Comparison of ENCODE assay signal across 22 cellular contexts in the genomic region with DNA sequence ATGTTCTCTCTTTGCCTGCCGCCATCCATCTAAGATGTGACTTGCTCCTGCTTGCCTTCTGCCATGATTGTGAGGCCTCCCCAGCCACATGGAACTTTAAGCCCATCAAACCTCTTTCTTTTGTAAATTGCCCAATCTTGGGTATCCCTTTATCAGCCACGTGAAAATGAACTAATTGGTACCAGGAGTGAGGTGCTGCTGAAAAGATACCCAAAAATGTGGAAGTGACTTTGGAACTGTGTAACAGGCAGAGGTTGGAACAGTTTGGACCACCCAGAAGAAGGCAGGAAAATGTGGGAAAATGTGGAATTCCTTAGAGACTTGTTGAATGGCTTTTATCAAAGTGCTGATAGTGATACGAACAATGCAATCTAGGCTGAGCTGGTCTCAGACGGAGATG.
DNase-seq lines count a peak whose midpoint lies in the region; ATAC-seq, FAIRE-seq and TF ChIP-seq lines count a peak whose summit lies in the region.
"Had no signal": no experiment of that assay in that cellular context is flagged by ENCODE, and none has a peak within 500 bp of the region (broad histone marks: within the 10 kb centered on the region; RNA-seq: fewer than 3 reads in every experiment).

No MANE protein-coding gene starts in this region.

- no TSS peak for BruUV-seq in K562 (replicated peaks; lab: Mats Ljungman, UMichigan)

- intact Hi-C loops in K562 (cut with micrococcal nuclease): no loop called here
- intact Hi-C loops in CD4-positive, alpha-beta T cell (cut with DNase I, micrococcal nuclease): no loop called here

- no peak for TF ChIP-seq EP300 in K562 (IDR thresholded peaks at IDR 0.05; ENCODE audit: low read length)

- no peak overlapping the region for H3K18ac ChIP-seq in mesendoderm (ENCODE audit: low read length)

- in situ Hi-C loops in K562 (cut with MboI): no loop called here

- H3K56ac ChIP-seq in mesendoderm (ENCODE audit: low read length): no peak overlapping the region

- H3K4me3 Mint-ChIP-seq in CD4-positive, alpha-beta T cell: no peak overlapping the region
- H3K4me3 Mint-ChIP-seq: CD14-positive monocyte; CD4-positive, CD25-positive, alpha-beta regulatory T cell; CD8-positive, alpha-beta T cell had no signal

- POLR2A ChIA-PET in K562 (lab: Yijun Ruan, JAX): no interaction called here
- POLR2A ChIA-PET in CD4-positive, alpha-beta T cell (lab: Charles Lee): no interaction called here

- H3K27ac Mint-ChIP-seq in CD4-positive, alpha-beta T cell: no peak overlapping the region
- H3K27ac Mint-ChIP-seq: CD14-positive monocyte; CD4-positive, CD25-positive, alpha-beta regulatory T cell; CD8-positive, alpha-beta T cell had no signal

- no peak overlapping the region for H4K8ac ChIP-seq in mesendoderm (ENCODE audit: low read depth, low read length)

- H3K9me3 Mint-ChIP-seq in CD4-positive, alpha-beta T cell: peaks cover 19% of the 10 kb centered on the region

- H2AFZ ChIP-seq in K562 (ENCODE audit: low read depth, low read length): no peak overlapping the region

- ATAC-seq in K562 (no peak), GM21576 (IDR thresholded peaks at IDR 0.05; ENCODE audit: unreplicated experiment) (no peak)
- ATAC-seq in CD4-positive, alpha-beta T cell (ENCODE audit: poor library complexity): no peak
- ATAC-seq: CD8-positive, alpha-beta T cell had no signal

- no peaks in the 10 kb centered on the region for H3K79me2 ChIP-seq in K562 (ENCODE audit: control insufficient read depth, insufficient read depth, low read length)
- H3K79me2 ChIP-seq in mesendoderm (ENCODE audit: control insufficient read depth, insufficient read depth, low read length): no peaks in the 10 kb centered on the region

- no peaks in the 10 kb centered on the region for H3K9me3 ChIP-seq in K562 (replicated peaks; ENCODE audit: control insufficient read depth, insufficient read depth, low read depth, low read length)
- no peaks in the 10 kb centered on the region for H3K9me3 ChIP-seq in CD4-positive, alpha-beta T cell (ENCODE audit: control insufficient read depth, low read length)
- H3K9me3 ChIP-seq: Caco-2 had no signal

- no peak overlapping the region for H2BK15ac ChIP-seq in mesendoderm (replicated peaks; ENCODE audit: low read depth)

- 6% methylated on average over 4 of the region's 4 CpGs for WGBS in K562 (ENCODE audit: insufficient coverage, low coverage, missing lambda C conversion rate)
- no CpG with 5 or more reads among the region's 4 CpGs for WGBS in mesendoderm (ENCODE audit: extremely low coverage, insufficient coverage, low lambda C conversion rate)

- H3K27me3 ChIP-seq in K562 (ENCODE audit: control insufficient read depth in 2 of 2, insufficient read depth in 2 of 2, low read length in 2 of 2): no peaks in the 10 kb centered on the region
- no peaks in the 10 kb centered on the region for H3K27me3 ChIP-seq in mesendoderm (ENCODE audit: insufficient read depth, low read length, poor library complexity)
- H3K27me3 ChIP-seq in CD4-positive, alpha-beta T cell (ENCODE audit: control insufficient read depth, insufficient read depth, low read length): no peaks in the 10 kb centered on the region
- H3K27me3 ChIP-seq: BE2C, BLaER1 had no signal

- no peak overlapping the region for H4K5ac ChIP-seq in mesendoderm (ENCODE audit: low read length)

- no peak overlapping the region for H2BK120ac ChIP-seq in mesendoderm (ENCODE audit: low read depth, low read length)

- CTCF ChIA-PET in K562 (lab: Yijun Ruan, JAX; ENCODE audit: low intra/inter-chr PET ratio): no interaction called here
- CTCF ChIA-PET in CD4-positive, alpha-beta T cell (lab: Charles Lee): no interaction called here

- H2BK5ac ChIP-seq in mesendoderm (ENCODE audit: low read length): no peak overlapping the region

- no peaks in the 10 kb centered on the region for H3K27me3 Mint-ChIP-seq in CD4-positive, alpha-beta T cell
- H3K27me3 Mint-ChIP-seq: CD4-positive, CD25-positive, alpha-beta regulatory T cell had no signal

- H3K4me2 ChIP-seq in K562 (ENCODE audit: insufficient read depth, low read length) (no peak overlapping the region), mesendoderm (ENCODE audit: low read length) (no peak overlapping the region)
- H3K4me2 ChIP-seq: BLaER1 had no signal

- TF ChIP-seq CTCF in K562 (IDR thresholded peaks at IDR 0.05 in 2 of 3, conservative IDR thresholded peaks at IDR 0.05 in 1 of 3; ENCODE audit: insufficient read depth in 2 of 3, low read depth in 1 of 3, low read length in 3 of 3): no peak
- no peak for TF ChIP-seq CTCF in CD4-positive, alpha-beta T cell (IDR thresholded peaks at IDR 0.05)

- H3K79me1 ChIP-seq in mesendoderm (ENCODE audit: low read length): no peaks in the 10 kb centered on the region

- H3K27ac ChIP-seq in K562 (ENCODE audit: extremely low read depth, low read depth, low read length) (no peak overlapping the region), mesendoderm (ENCODE audit: low read depth, low read length) (no peak overlapping the region)
- H3K27ac ChIP-seq in CD4-positive, alpha-beta T cell (ENCODE audit: low read depth, low read length): no peak overlapping the region
- H3K27ac ChIP-seq: BLaER1 had no signal

- no peak for TF ChIP-seq POLR2A in K562 (conservative IDR thresholded peaks at IDR 0.05)

- H3K4me1 Mint-ChIP-seq in CD4-positive, alpha-beta T cell (ENCODE audit: low read depth): no peaks in the 10 kb centered on the region
- H3K4me1 Mint-ChIP-seq: CD14-positive monocyte; CD4-positive, CD25-positive, alpha-beta regulatory T cell had no signal

- H3K4me3 ChIP-seq in K562: no peak overlapping the region
- no peak overlapping the region for H3K4me3 ChIP-seq in mesendoderm (ENCODE audit: low read length)
- H3K4me3 ChIP-seq: BLaER1 had no signal

- TF ChIP-seq RAD21 in K562 (CRISPR knock-in tag; conservative IDR thresholded peaks at IDR 0.05 in 1 of 2, IDR thresholded peaks at IDR 0.05 in 1 of 2): no peak

- no peak for FAIRE-seq in K562 (lab: Jason Lieb, UNC)
- FAIRE-seq: A204.1, D721Med, G401.6, GM12891, GM19239 had no signal

- H3K36me3 ChIP-seq in K562 (ENCODE audit: control insufficient read depth, insufficient read depth, low read length): no peaks in the 10 kb centered on the region
- no peaks in the 10 kb centered on the region for H3K36me3 ChIP-seq in mesendoderm (ENCODE audit: control insufficient read depth, insufficient read depth, low read length)
- H3K36me3 ChIP-seq: BE2C, BLaER1 had no signal

- H4K20me1 ChIP-seq in K562 (replicated peaks; ENCODE audit: control insufficient read depth, insufficient read depth, low read length): no peaks in the 10 kb centered on the region
- H4K20me1 ChIP-seq: BLaER1 had no signal

- no peaks in the 10 kb centered on the region for H3K4me1 ChIP-seq in K562 (replicated peaks in 1 of 2; ENCODE audit: control insufficient read depth in 2 of 2, insufficient read depth in 2 of 2, low read length in 2 of 2)
- H3K4me1 ChIP-seq in mesendoderm (ENCODE audit: control insufficient read depth, low read depth, low read length): no peaks in the 10 kb centered on the region
- H3K4me1 ChIP-seq: BLaER1, Caco-2 had no signal

- H3K9me1 ChIP-seq in K562 (ENCODE audit: control insufficient read depth, insufficient read depth, low read length): no peaks in the 10 kb centered on the region

- H2AK5ac ChIP-seq in mesendoderm (ENCODE audit: low read length): no peak overlapping the region

- H3K9ac ChIP-seq in K562 (ENCODE audit: insufficient read depth in 1 of 2, low read depth in 2 of 2, low read length in 2 of 2) (no peak overlapping the region), mesendoderm (ENCODE audit: low read length) (no peak overlapping the region)
- H3K9ac ChIP-seq: BLaER1 had no signal

- no peak for DNase-seq in K562 (ENCODE audit: extremely low read depth in 1 of 4, low spot score in 3 of 4)
- peak; percentile 68 for DNase-seq in mesendoderm
- no peak for DNase-seq in CD4-positive, alpha-beta T cell
- no peak for DNase-seq in NCI-H2107 (lab: John Stamatoyannopoulos, UW)
- DNase-seq: 8988T; ACHN; BE2C; C1 segment of cervical spinal cord; Caco-2; Calu3; CD4-positive, CD25-positive, alpha-beta regulatory T cell; CD8-positive, alpha-beta T cell; DMS79 treated with DMSO at 0.1 percent for 48 hours; GF-D8 had no signal

- H3K23ac ChIP-seq in mesendoderm (ENCODE audit: low read length): no peak overlapping the region

- H3K4ac ChIP-seq in mesendoderm (ENCODE audit: low read depth, low read length): no peak overlapping the region

- H3K36me3 Mint-ChIP-seq in CD4-positive, alpha-beta T cell (ENCODE audit: low read depth): no peaks in the 10 kb centered on the region
- H3K36me3 Mint-ChIP-seq: CD14-positive monocyte; CD4-positive, CD25-positive, alpha-beta regulatory T cell; CD8-positive, alpha-beta T cell had no signal

TF ChIP-seq in K562, 482 proteins besides CTCF, POLR2A, EP300 and RAD21:
- peak; percentile 72 for TF ChIP-seq ZNF707 (CRISPR knock-in tag; conservative IDR thresholded peaks at IDR 0.05)
- no peak for TF ChIP-seq ZNF316 (IDR thresholded peaks at IDR 0.05)
